8 cellular contexts compared by ENCODE assay signal in the genomic region with DNA sequence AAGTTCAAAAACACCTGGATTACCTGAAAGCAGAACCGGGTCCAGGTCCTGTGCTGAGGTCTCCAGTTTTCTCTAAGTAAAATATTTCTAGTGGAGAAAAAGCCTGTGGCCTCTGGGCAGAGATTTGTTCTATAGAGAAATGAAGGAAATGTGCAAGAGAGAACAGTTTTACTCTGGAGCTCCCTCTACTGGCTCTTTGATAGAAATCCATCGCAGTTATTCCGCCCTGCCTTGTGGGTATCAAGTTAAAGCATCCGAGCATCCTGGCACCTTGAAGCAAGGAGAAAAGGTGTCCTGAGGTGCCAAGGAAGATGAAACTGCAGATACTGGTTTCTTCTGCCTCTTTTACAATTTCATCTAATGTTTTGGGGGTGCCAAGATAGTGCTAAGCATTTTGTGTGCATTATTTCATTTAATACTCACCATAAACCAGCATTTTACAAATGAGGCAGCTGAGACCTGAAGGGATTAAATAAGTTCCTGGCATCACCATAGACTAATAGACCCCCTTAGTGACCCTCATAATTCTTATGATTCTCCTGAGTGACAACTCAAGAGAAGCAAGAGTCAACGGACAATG.
DNase-seq lines count a peak whose midpoint lies in the region; ATAC-seq and TF ChIP-seq lines count a peak whose summit lies in the region.

No MANE protein-coding gene starts in this region.

- H3K27me3 ChIP-seq in gastroesophageal sphincter = peaks cover 83% of the 10 kb centered on the region
- peaks cover 0 to 84% (median 3%) of the 10 kb centered on the region in 7 donors for H3K27me3 ChIP-seq in spleen (replicated peaks in 1 of 7)

- TF ChIP-seq CTCF in gastroesophageal sphincter (IDR thresholded peaks at IDR 0.05) (peak; percentile 24 to 66 (median 41)), spleen (IDR thresholded peaks at IDR 0.05 in 8 of 11, conservative IDR thresholded peaks at IDR 0.05 in 3 of 11) (peak in 9 of 11 experiments; percentile 24 to 71 (median 60))

- peak; percentile 62 for ATAC-seq in GM21526 (IDR thresholded peaks at IDR 0.05; ENCODE audit: low FRiP score, unreplicated experiment)
- ATAC-seq in SK-N-SH treated with all-trans-retinoic acid at 6 μM for 48 hours = peak; percentile 89
- no peak for ATAC-seq in gastroesophageal sphincter

- intact Hi-C loops in spleen (cut with DNase I; ENCODE audit: low total_unique reads) = loop anchor here (10.0 kb wide), 1 partner anchor 287 kb away; no protein-coding TSS in a partner anchor

- H3K36me3 Mint-ChIP-seq in activated CD4-positive, alpha-beta T cell treated with anti-CD3 and anti-CD28 coated beads, Interleukin-2, amount 10 ng/mL, durations not matched to agents 7 days and 5 days (ENCODE audit: low read depth) = no peaks in the 10 kb centered on the region

- TF ChIP-seq EP300 in gastroesophageal sphincter (IDR thresholded peaks at IDR 0.05) = no peak

- TF ChIP-seq POLR2A in gastroesophageal sphincter (IDR thresholded peaks at IDR 0.05) (no peak), spleen (IDR thresholded peaks at IDR 0.05) (no peak)

- H3K27ac ChIP-seq in gastroesophageal sphincter = no peak overlapping the region
- H3K27ac ChIP-seq in spleen = no peak overlapping the region

- CTCF ChIA-PET in activated CD4-positive, alpha-beta T cell treated with anti-CD3 and anti-CD28 coated beads, Interleukin-2, amount 10 ng/mL, durations not matched to agents 7 days and 5 days (lab: Charles Lee) = interaction anchor here (1.1 to 1.7 kb wide), 4 partner anchors 9 to 63 kb away, joined by 4 to 7 read pairs (median 5); no protein-coding TSS in a partner anchor

- H3K4me1 Mint-ChIP-seq in activated CD4-positive, alpha-beta T cell treated with anti-CD3 and anti-CD28 coated beads, Interleukin-2, amount 10 ng/mL, durations not matched to agents 7 days and 5 days = no peaks in the 10 kb centered on the region

- POLR2A ChIA-PET in activated CD4-positive, alpha-beta T cell treated with anti-CD3 and anti-CD28 coated beads, Interleukin-2, amount 10 ng/mL, durations not matched to agents 7 days and 5 days (lab: Charles Lee) = no interaction called here

- H3K4me1 ChIP-seq in gastroesophageal sphincter (no peaks in the 10 kb centered on the region), spleen (no peaks in the 10 kb centered on the region)

- peak; percentile 26 for DNase-seq in COR-L47 (lab: John Stamatoyannopoulos, UW)
- peak; percentile 43 for DNase-seq in MV-4-11 (lab: John Stamatoyannopoulos, UW)
- DNase-seq in spleen = no peak
- no peak for DNase-seq in GOT3 (lab: John Stamatoyannopoulos, UW)
- DNase-seq in activated CD4-positive, alpha-beta T cell treated with anti-CD3 and anti-CD28 coated beads, Interleukin-2, amount 10 ng/mL, durations not matched to agents 7 days and 5 days = no peak

- no peak overlapping the region for H3K4me3 Mint-ChIP-seq in activated CD4-positive, alpha-beta T cell treated with anti-CD3 and anti-CD28 coated beads, Interleukin-2, amount 10 ng/mL, durations not matched to agents 7 days and 5 days

- H3K9me3 Mint-ChIP-seq in activated CD4-positive, alpha-beta T cell treated with anti-CD3 and anti-CD28 coated beads, Interleukin-2, amount 10 ng/mL, durations not matched to agents 7 days and 5 days = no peaks in the 10 kb centered on the region

- peaks cover 33% of the 10 kb centered on the region for H3K27me3 Mint-ChIP-seq in activated CD4-positive, alpha-beta T cell treated with anti-CD3 and anti-CD28 coated beads, Interleukin-2, amount 10 ng/mL, durations not matched to agents 7 days and 5 days

- H3K9me3 ChIP-seq in gastroesophageal sphincter (no peaks in the 10 kb centered on the region), spleen (no peaks in the 10 kb centered on the region)

- H3K36me3 ChIP-seq in gastroesophageal sphincter = no peaks in the 10 kb centered on the region
- no peaks in the 10 kb centered on the region for H3K36me3 ChIP-seq in spleen

- WGBS in gastroesophageal sphincter (ENCODE audit: low coverage in 1 of 2), 2 donors = 17 to 19% methylated on average over 5 of the region's 5 CpGs
- 14 to 19% (median 18%) methylated on average over 5 of the region's 5 CpGs for WGBS in spleen, 5 donors

- H3K4me3 ChIP-seq in gastroesophageal sphincter (no peak overlapping the region), spleen (no peak overlapping the region)

- H3K27ac Mint-ChIP-seq in activated CD4-positive, alpha-beta T cell treated with anti-CD3 and anti-CD28 coated beads, Interleukin-2, amount 10 ng/mL, durations not matched to agents 7 days and 5 days = no peak overlapping the region

TF ChIP-seq in SK-N-SH treated with all-trans-retinoic acid at 6 μM for 48 hours, 23 proteins besides CTCF, POLR2A, EP300 and RAD21:
- TF ChIP-seq, protein P1, sequence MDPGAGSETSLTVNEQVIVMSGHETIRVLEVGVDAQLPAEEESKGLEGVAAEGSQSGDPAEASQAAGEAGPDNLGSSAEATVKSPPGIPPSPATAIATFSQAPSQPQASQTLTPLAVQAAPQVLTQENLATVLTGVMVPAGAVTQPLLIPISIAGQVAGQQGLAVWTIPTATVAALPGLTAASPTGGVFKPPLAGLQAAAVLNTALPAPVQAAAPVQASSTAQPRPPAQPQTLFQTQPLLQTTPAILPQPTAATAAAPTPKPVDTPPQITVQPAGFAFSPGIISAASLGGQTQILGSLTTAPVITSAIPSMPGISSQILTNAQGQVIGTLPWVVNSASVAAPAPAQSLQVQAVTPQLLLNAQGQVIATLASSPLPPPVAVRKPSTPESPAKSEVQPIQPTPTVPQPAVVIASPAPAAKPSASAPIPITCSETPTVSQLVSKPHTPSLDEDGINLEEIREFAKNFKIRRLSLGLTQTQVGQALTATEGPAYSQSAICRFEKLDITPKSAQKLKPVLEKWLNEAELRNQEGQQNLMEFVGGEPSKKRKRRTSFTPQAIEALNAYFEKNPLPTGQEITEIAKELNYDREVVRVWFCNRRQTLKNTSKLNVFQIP (CRISPR knock-in tag; IDR thresholded peaks at IDR 0.05; ENCODE audit: borderline replicate concordance, low read depth) = no peak
- no peak for TF ChIP-seq RARB (CRISPR knock-in tag; IDR thresholded peaks at IDR 0.05)
- no peak for TF ChIP-seq GLIS3 (CRISPR knock-in tag; IDR thresholded peaks at IDR 0.05)
- TF ChIP-seq ZC3H10 (CRISPR knock-in tag; IDR thresholded peaks at IDR 0.05) = no peak
- no peak for TF ChIP-seq BACH2 (CRISPR knock-in tag; IDR thresholded peaks at IDR 0.05; ENCODE audit: borderline replicate concordance)
- no peak for TF ChIP-seq ARNTL (CRISPR knock-in tag; IDR thresholded peaks at IDR 0.05; ENCODE audit: borderline replicate concordance, low read depth)
- TF ChIP-seq, protein P2, sequence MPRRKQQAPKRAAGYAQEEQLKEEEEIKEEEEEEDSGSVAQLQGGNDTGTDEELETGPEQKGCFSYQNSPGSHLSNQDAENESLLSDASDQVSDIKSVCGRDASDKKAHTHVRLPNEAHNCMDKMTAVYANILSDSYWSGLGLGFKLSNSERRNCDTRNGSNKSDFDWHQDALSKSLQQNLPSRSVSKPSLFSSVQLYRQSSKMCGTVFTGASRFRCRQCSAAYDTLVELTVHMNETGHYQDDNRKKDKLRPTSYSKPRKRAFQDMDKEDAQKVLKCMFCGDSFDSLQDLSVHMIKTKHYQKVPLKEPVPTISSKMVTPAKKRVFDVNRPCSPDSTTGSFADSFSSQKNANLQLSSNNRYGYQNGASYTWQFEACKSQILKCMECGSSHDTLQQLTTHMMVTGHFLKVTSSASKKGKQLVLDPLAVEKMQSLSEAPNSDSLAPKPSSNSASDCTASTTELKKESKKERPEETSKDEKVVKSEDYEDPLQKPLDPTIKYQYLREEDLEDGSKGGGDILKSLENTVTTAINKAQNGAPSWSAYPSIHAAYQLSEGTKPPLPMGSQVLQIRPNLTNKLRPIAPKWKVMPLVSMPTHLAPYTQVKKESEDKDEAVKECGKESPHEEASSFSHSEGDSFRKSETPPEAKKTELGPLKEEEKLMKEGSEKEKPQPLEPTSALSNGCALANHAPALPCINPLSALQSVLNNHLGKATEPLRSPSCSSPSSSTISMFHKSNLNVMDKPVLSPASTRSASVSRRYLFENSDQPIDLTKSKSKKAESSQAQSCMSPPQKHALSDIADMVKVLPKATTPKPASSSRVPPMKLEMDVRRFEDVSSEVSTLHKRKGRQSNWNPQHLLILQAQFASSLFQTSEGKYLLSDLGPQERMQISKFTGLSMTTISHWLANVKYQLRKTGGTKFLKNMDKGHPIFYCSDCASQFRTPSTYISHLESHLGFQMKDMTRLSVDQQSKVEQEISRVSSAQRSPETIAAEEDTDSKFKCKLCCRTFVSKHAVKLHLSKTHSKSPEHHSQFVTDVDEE (CRISPR knock-in tag; IDR thresholded peaks at IDR 0.05) = no peak
- TF ChIP-seq CSDC2 (CRISPR knock-in tag; IDR thresholded peaks at IDR 0.05) = no peak
- no peak for TF ChIP-seq SNAI2 (CRISPR knock-in tag; IDR thresholded peaks at IDR 0.05)
- TF ChIP-seq TCF4 (CRISPR knock-in tag; IDR thresholded peaks at IDR 0.05; ENCODE audit: borderline replicate concordance) = no peak
- no peak for TF ChIP-seq ZFP30 (CRISPR knock-in tag; IDR thresholded peaks at IDR 0.05)
- TF ChIP-seq ZFP3 (CRISPR knock-in tag; IDR thresholded peaks at IDR 0.05) = no peak
- no peak for TF ChIP-seq ZNF8 (CRISPR knock-in tag; IDR thresholded peaks at IDR 0.05)
- TF ChIP-seq, protein P3, sequence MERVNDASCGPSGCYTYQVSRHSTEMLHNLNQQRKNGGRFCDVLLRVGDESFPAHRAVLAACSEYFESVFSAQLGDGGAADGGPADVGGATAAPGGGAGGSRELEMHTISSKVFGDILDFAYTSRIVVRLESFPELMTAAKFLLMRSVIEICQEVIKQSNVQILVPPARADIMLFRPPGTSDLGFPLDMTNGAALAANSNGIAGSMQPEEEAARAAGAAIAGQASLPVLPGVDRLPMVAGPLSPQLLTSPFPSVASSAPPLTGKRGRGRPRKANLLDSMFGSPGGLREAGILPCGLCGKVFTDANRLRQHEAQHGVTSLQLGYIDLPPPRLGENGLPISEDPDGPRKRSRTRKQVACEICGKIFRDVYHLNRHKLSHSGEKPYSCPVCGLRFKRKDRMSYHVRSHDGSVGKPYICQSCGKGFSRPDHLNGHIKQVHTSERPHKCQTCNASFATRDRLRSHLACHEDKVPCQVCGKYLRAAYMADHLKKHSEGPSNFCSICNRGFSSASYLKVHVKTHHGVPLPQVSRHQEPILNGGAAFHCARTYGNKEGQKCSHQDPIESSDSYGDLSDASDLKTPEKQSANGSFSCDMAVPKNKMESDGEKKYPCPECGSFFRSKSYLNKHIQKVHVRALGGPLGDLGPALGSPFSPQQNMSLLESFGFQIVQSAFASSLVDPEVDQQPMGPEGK (CRISPR knock-in tag; IDR thresholded peaks at IDR 0.05; ENCODE audit: borderline replicate concordance) = no peak
- no peak for TF ChIP-seq TOX (CRISPR knock-in tag; IDR thresholded peaks at IDR 0.05; ENCODE audit: borderline replicate concordance)
- no peak for TF ChIP-seq ISL1 (CRISPR knock-in tag; IDR thresholded peaks at IDR 0.05)
- no peak for TF ChIP-seq PPARA (CRISPR knock-in tag; IDR thresholded peaks at IDR 0.05; ENCODE audit: borderline replicate concordance)

Comparison
In these comparisons a context has a peak if more than half of its experiments do, and no peak if none do; other contexts are left out.
1. DNase-seq: peak in COR-L47 (single experiment) and MV-4-11 (single experiment); none in spleen (single experiment), GOT3 (single experiment) and activated CD4-positive, alpha-beta T cell treated with anti-CD3 and anti-CD28 coated beads, Interleukin-2, amount 10 ng/mL, durations not matched to agents 7 days and 5 days (single experiment).